ENCODE assay signal across 10 cellular contexts in genomic region chr1:176122282-176122681, GRCh38.
"Had no signal": no experiment of that assay in that cellular context is flagged by ENCODE, and none has a peak within 500 bp of the region (broad histone marks: within the 10 kb centered on the region; RNA-seq: fewer than 3 reads in every experiment).

No MANE protein-coding gene starts in this region.

- H3K27ac ChIP-seq: KMS-11 had no signal

- H2AFZ ChIP-seq: GM23338 had no signal

- H3K4me3 ChIP-seq: GM23338 had no signal

- H3K4me2 ChIP-seq: GM23338, KMS-11 had no signal

- FAIRE-seq: H1, H54, HTR-8/SVneo had no signal

- H3K9ac ChIP-seq: KMS-11 had no signal

- ATAC-seq: GM23338, HCT116 had no signal

- DNase-seq: H9, IMR-90, Karpas-422, KBM-7 had no signal
